ENCODE assay signal across 8 cellular contexts in the genomic region with DNA sequence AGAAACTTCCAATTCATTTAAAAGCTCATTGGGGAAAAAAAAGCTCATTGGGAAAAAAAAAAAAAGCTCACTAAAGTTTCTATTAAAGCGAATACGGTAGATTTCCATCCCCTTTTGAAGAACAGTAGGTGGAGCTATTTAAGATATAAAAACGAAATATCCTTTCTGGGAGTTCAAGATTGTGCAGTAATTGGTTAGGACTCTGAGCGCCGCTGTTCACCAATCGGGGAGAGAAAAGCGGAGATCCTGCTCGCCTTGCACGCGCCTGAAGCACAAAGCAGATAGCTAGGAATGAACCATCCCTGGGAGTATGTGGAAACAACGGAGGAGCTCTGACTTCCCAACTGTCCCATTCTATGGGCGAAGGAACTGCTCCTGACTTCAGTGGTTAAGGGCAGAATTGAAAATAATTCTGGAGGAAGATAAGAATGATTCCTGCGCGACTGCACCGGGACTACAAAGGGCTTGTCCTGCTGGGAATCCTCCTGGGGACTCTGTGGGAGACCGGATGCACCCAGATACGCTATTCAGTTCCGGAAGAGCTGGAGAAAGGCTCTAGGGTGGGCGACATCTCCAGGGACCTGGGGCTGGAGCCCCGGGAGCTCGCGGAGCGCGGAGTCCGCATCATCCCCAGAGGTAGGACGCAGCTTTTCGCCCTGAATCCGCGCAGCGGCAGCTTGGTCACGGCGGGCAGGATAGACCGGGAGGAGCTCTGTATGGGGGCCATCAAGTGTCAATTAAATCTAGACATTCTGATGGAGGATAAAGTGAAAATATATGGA. TPM values are rescaled to one million over a fixed set of nuclear protein-coding genes. Genes with fewer than 3 reads are reported as not detected.
A peak's percentile ranks its signal among the peaks of the same experiment; 100 is the strongest.
DNase-seq lines count a peak whose midpoint lies in the region; ATAC-seq, FAIRE-seq and TF ChIP-seq lines count a peak whose summit lies in the region.

A gene (plus strand): TSS at position 176 of the 782 bp plus-strand sequence. CDS start 253 bp downstream, at position 429.

- H3K4me3 Mint-ChIP-seq in activated CD8-positive, alpha-beta memory T cell treated with anti-CD3 and anti-CD28 coated beads, Interleukin-2, amount 10 ng/mL, durations not matched to agents 7 days and 5 days: peak within 1 kb of the TSS; percentile 43
- peak within 1 kb of the TSS; percentile 78 for H3K4me3 Mint-ChIP-seq in T-helper 2 cell treated with Interferon-gamma antibody and Interleukin-4, amounts not matched to agents 5 μg/mL and 100 μg/mL, for 36 hours

- peak within 1 kb of the TSS; percentile 69 for H3K27ac Mint-ChIP-seq in activated CD8-positive, alpha-beta memory T cell treated with anti-CD3 and anti-CD28 coated beads, Interleukin-2, amount 10 ng/mL, durations not matched to agents 7 days and 5 days
- H3K27ac Mint-ChIP-seq in T-helper 2 cell treated with Interferon-gamma antibody and Interleukin-4, amounts not matched to agents 5 μg/mL and 100 μg/mL, for 36 hours: peak within 1 kb of the TSS; percentile 65

- peak; percentile 50 for TF ChIP-seq CTCF in retinal pigment epithelial cell (conservative IDR thresholded peaks at IDR 0.05; ENCODE audit: low read depth, low read length)

- CTCF ChIA-PET in activated CD8-positive, alpha-beta memory T cell treated with anti-CD3 and anti-CD28 coated beads, Interleukin-2, amount 10 ng/mL, durations not matched to agents 7 days and 5 days (lab: Charles Lee): interaction anchor here (0.7 to 2.2 kb wide), 19 partner anchors 10 to 134 kb away, joined by 3 to 23 read pairs (median 3); a partner anchor contains a TSS

- H3K4me3 ChIP-seq in retinal pigment epithelial cell (ENCODE audit: low read length): peak within 1 kb of the TSS; percentile 26

- H3K36me3 Mint-ChIP-seq in activated CD8-positive, alpha-beta memory T cell treated with anti-CD3 and anti-CD28 coated beads, Interleukin-2, amount 10 ng/mL, durations not matched to agents 7 days and 5 days: peaks cover 6% of the 10 kb centered on the region
- H3K36me3 Mint-ChIP-seq in T-helper 2 cell treated with Interferon-gamma antibody and Interleukin-4, amounts not matched to agents 5 μg/mL and 100 μg/mL, for 36 hours (ENCODE audit: low read depth): peaks cover 6% of the 10 kb centered on the region

- H3K4me1 Mint-ChIP-seq in activated CD8-positive, alpha-beta memory T cell treated with anti-CD3 and anti-CD28 coated beads, Interleukin-2, amount 10 ng/mL, durations not matched to agents 7 days and 5 days: peaks cover 5% of the 10 kb centered on the region
- H3K4me1 Mint-ChIP-seq in T-helper 2 cell treated with Interferon-gamma antibody and Interleukin-4, amounts not matched to agents 5 μg/mL and 100 μg/mL, for 36 hours (ENCODE audit: low read depth): peaks cover 2% of the 10 kb centered on the region

- peaks cover 18% of the 10 kb centered on the region for H3K9me3 Mint-ChIP-seq in activated CD8-positive, alpha-beta memory T cell treated with anti-CD3 and anti-CD28 coated beads, Interleukin-2, amount 10 ng/mL, durations not matched to agents 7 days and 5 days (ENCODE audit: low read depth)
- H3K9me3 Mint-ChIP-seq in T-helper 2 cell treated with Interferon-gamma antibody and Interleukin-4, amounts not matched to agents 5 μg/mL and 100 μg/mL, for 36 hours: peaks cover 41% of the 10 kb centered on the region

- FAIRE-seq in frontal cortex (lab: Jason Lieb, UNC): no peak

- peaks cover 52% of the 10 kb centered on the region for H3K27me3 Mint-ChIP-seq in activated CD8-positive, alpha-beta memory T cell treated with anti-CD3 and anti-CD28 coated beads, Interleukin-2, amount 10 ng/mL, durations not matched to agents 7 days and 5 days
- H3K27me3 Mint-ChIP-seq in T-helper 2 cell treated with Interferon-gamma antibody and Interleukin-4, amounts not matched to agents 5 μg/mL and 100 μg/mL, for 36 hours (ENCODE audit: low read depth): peaks cover 28% of the 10 kb centered on the region

- DNase-seq in activated CD8-positive, alpha-beta memory T cell treated with anti-CD3 and anti-CD28 coated beads, Interleukin-2, amount 10 ng/mL, durations not matched to agents 7 days and 5 days: no peak
- no peak for DNase-seq in activated CD8-positive, alpha-beta memory T cell treated with anti-CD3 and anti-CD28 coated beads, Interleukin-2, amount 50 U/mL, for 48 hours
- no peak for DNase-seq in T-helper 2 cell treated with Interferon-gamma antibody and Interleukin-4, amounts not matched to agents 5 μg/mL and 100 μg/mL, for 36 hours (ENCODE audit: low spot score)
- DNase-seq in frontal cortex (ENCODE audit: low spot score in 2 of 2) (peak; percentile 48 to 68), retinal pigment epithelial cell (ENCODE audit: low read depth) (peak; percentile 52), amniotic stem cell (lab: John Stamatoyannopoulos, UW) (no peak), NCI-H510A (lab: John Stamatoyannopoulos, UW) (no peak)

- ATAC-seq in activated CD8-positive, alpha-beta memory T cell treated with anti-CD3 and anti-CD28 coated beads, Interleukin-2, amount 10 ng/mL, durations not matched to agents 7 days and 5 days: no peak
- ATAC-seq in HG02938 (IDR thresholded peaks at IDR 0.05; ENCODE audit: unreplicated experiment): peak; percentile 89

RNA-seq across cellular contexts. Expression of the gene that starts here (rescaled TPM):
- total RNA-seq in activated CD8-positive, alpha-beta memory T cell treated with anti-CD3 and anti-CD28 coated beads, Interleukin-2, amount 10 ng/mL, durations not matched to agents 7 days and 5 days: under 1 TPM in 1 of 2 experiments, not detected in 1; 0.07 TPM
- total RNA-seq in frontal cortex: 3.7 TPM

Comparison
In these comparisons a context has a peak if more than half of its experiments do, and no peak if none do; other contexts are left out.
1. DNase-seq: peak in frontal cortex (2 of 2) and retinal pigment epithelial cell (single experiment); none in activated CD8-positive, alpha-beta memory T cell treated with anti-CD3 and anti-CD28 coated beads, Interleukin-2, amount 10 ng/mL, durations not matched to agents 7 days and 5 days (single experiment), activated CD8-positive, alpha-beta memory T cell treated with anti-CD3 and anti-CD28 coated beads, Interleukin-2, amount 50 U/mL, for 48 hours (single experiment), T-helper 2 cell treated with Interferon-gamma antibody and Interleukin-4, amounts not matched to agents 5 μg/mL and 100 μg/mL, for 36 hours (single experiment), amniotic stem cell (single experiment) and NCI-H510A (single experiment).